ENCODE assay signal across 7 cellular contexts in genomic region chr5:95813035-95813434, GRCh38. TPM values are rescaled to one million over a fixed set of nuclear protein-coding genes. Genes with fewer than 3 reads are reported as not detected.
DNase-seq lines count a peak whose midpoint lies in the region; ATAC-seq and TF ChIP-seq lines count a peak whose summit lies in the region.
"Not testable (repeated sequence)": the region's sequence is repeated elsewhere in the genome, so short reads cannot be mapped to it uniquely, and the experiment has no call there.

No MANE protein-coding gene starts in this region.

- not testable (repeated sequence) for ATAC-seq in CD4-positive, alpha-beta T cell (ENCODE audit: poor library complexity); naive thymus-derived CD8-positive, alpha-beta T cell
- peak in 2 of 4 donors; percentile 38 to 43 for ATAC-seq in right lobe of liver

- H3K4me3 Mint-ChIP-seq in CD4-positive, alpha-beta T cell; activated naive CD4-positive, alpha-beta T cell treated with anti-CD3 and anti-CD28 coated beads, Interleukin-2, amount 50 U/mL, for 24 hours: not testable (repeated sequence)
- peak overlapping the region in 2 of 10 donors; percentile 6 to 12 for H3K4me3 Mint-ChIP-seq in naive thymus-derived CD8-positive, alpha-beta T cell

- H3K9ac ChIP-seq in skeletal muscle tissue (ENCODE audit: low read depth in 1 of 3, low read length in 3 of 3): not testable (repeated sequence)

- TF ChIP-seq CTCF in CD4-positive, alpha-beta T cell (IDR thresholded peaks at IDR 0.05); left ventricle myocardium inferior (IDR thresholded peaks at IDR 0.05; ENCODE audit: borderline replicate concordance); right lobe of liver (IDR thresholded peaks at IDR 0.05): not testable (repeated sequence)

- H3K27ac ChIP-seq in CD4-positive, alpha-beta T cell (ENCODE audit: low read depth, low read length); right lobe of liver: not testable (repeated sequence)
- H3K27ac ChIP-seq in left ventricle myocardium inferior (replicated peaks): peak overlapping the region; percentile 91
- peak overlapping the region; percentile 19 for H3K27ac ChIP-seq in skeletal muscle tissue (ENCODE audit: low read depth, low read length)

- H3K4me1 ChIP-seq in left ventricle myocardium inferior (peaks cover 88% of the 10 kb centered on the region), right lobe of liver (peaks cover 0 to 47% (median 18%) of the 10 kb centered on the region in 4 donors), skeletal muscle tissue (ENCODE audit: control insufficient read depth in 3 of 3, insufficient read depth in 3 of 3, low read length in 3 of 3) (peaks cover 34 to 77% (median 41%) of the 10 kb centered on the region in 3 donors)

- H3K27me3 Mint-ChIP-seq in CD4-positive, alpha-beta T cell; activated naive CD4-positive, alpha-beta T cell treated with anti-CD3 and anti-CD28 coated beads, Interleukin-2, amount 50 U/mL, for 24 hours; naive thymus-derived CD8-positive, alpha-beta T cell: not testable (repeated sequence)

- peak; percentile 12 for TF ChIP-seq POLR2A in right lobe of liver (IDR thresholded peaks at IDR 0.05)

- H3K36me3 ChIP-seq in left ventricle myocardium inferior (peaks cover 40% of the 10 kb centered on the region), right lobe of liver (peaks cover 0 to 29% (median 16%) of the 10 kb centered on the region in 4 donors), skeletal muscle tissue (ENCODE audit: control insufficient read depth in 3 of 3, insufficient read depth in 3 of 3, low read length in 3 of 3) (peaks cover 12 to 23% (median 15%) of the 10 kb centered on the region in 3 donors)

- peaks cover 55% of the 10 kb centered on the region for H3K36me3 Mint-ChIP-seq in CD4-positive, alpha-beta T cell (ENCODE audit: low read depth)
- peaks cover 16% of the 10 kb centered on the region for H3K36me3 Mint-ChIP-seq in activated naive CD4-positive, alpha-beta T cell treated with anti-CD3 and anti-CD28 coated beads, Interleukin-2, amount 50 U/mL, for 24 hours
- H3K36me3 Mint-ChIP-seq in naive thymus-derived CD8-positive, alpha-beta T cell: peaks cover 5 to 55% (median 35%) of the 10 kb centered on the region in 3 donors

- H3K27ac Mint-ChIP-seq in CD4-positive, alpha-beta T cell: peak overlapping the region; percentile 76
- H3K27ac Mint-ChIP-seq in activated naive CD4-positive, alpha-beta T cell treated with anti-CD3 and anti-CD28 coated beads, Interleukin-2, amount 50 U/mL, for 24 hours: peak overlapping the region; percentile 52
- H3K27ac Mint-ChIP-seq in naive thymus-derived CD8-positive, alpha-beta T cell: peak overlapping the region in 9 of 10 donors; percentile 54 to 97 (median 90)

- not testable (repeated sequence) for H3K27me3 ChIP-seq in CD4-positive, alpha-beta T cell (ENCODE audit: control insufficient read depth, insufficient read depth, low read length); left ventricle myocardium inferior (ENCODE audit: low read depth); right lobe of liver; skeletal muscle tissue (ENCODE audit: control insufficient read depth in 3 of 3, insufficient read depth in 3 of 3, low read length in 3 of 3)

- H3K4me3 ChIP-seq in left ventricle myocardium inferior; right lobe of liver; skeletal muscle tissue (ENCODE audit: low read length in 3 of 3): not testable (repeated sequence)

- CTCF ChIA-PET in CD4-positive, alpha-beta T cell (lab: Charles Lee): interaction anchor here (1.9 kb wide), 1 partner anchor 32 kb away, joined by 7 read pairs; no protein-coding TSS in a partner anchor

- 59% methylated on average over 8 of the region's 8 CpGs for WGBS in right lobe of liver (ENCODE audit: insufficient coverage, low coverage, low lambda C conversion rate, missing lambda C conversion rate)

- intact Hi-C loops in CD4-positive, alpha-beta T cell (cut with DNase I, micrococcal nuclease); left ventricle myocardium inferior (cut with micrococcal nuclease); right lobe of liver (cut with DNase I): not testable (repeated sequence)

- H3K9me3 ChIP-seq in CD4-positive, alpha-beta T cell (ENCODE audit: control insufficient read depth, low read length); left ventricle myocardium inferior (replicated peaks); right lobe of liver; skeletal muscle tissue (ENCODE audit: control insufficient read depth in 3 of 3, low read length in 3 of 3): not testable (repeated sequence)

- H3K9me3 Mint-ChIP-seq in CD4-positive, alpha-beta T cell; activated naive CD4-positive, alpha-beta T cell treated with anti-CD3 and anti-CD28 coated beads, Interleukin-2, amount 50 U/mL, for 24 hours; naive thymus-derived CD8-positive, alpha-beta T cell: not testable (repeated sequence)

- POLR2A ChIA-PET in CD4-positive, alpha-beta T cell (lab: Charles Lee): interaction anchor here (2.0 kb wide), 2 partner anchors 9 to 23 kb away, joined by 6 to 17 read pairs; partner anchors contain the start of gene GLRX
- POLR2A ChIA-PET in naive thymus-derived CD8-positive, alpha-beta T cell (lab: Charles Lee): interaction anchor here (1.2 to 9.2 kb wide), 2 partner anchors 7 to 31 kb away, joined by 3 to 190 read pairs; partner anchors contain the start of gene GLRX

- DNase-seq in CD4-positive, alpha-beta T cell; left ventricle myocardium inferior; right lobe of liver; naive thymus-derived CD8-positive, alpha-beta T cell: not testable (repeated sequence)
- DNase-seq in RKO (ENCODE audit: low spot score): peak; percentile 17

- H3K4me1 Mint-ChIP-seq in CD4-positive, alpha-beta T cell (ENCODE audit: low read depth): peaks cover 96% of the 10 kb centered on the region
- H3K4me1 Mint-ChIP-seq in activated naive CD4-positive, alpha-beta T cell treated with anti-CD3 and anti-CD28 coated beads, Interleukin-2, amount 50 U/mL, for 24 hours: peaks cover 96% of the 10 kb centered on the region
- peaks cover 66 to 97% (median 96%) of the 10 kb centered on the region in 4 donors for H3K4me1 Mint-ChIP-seq in naive thymus-derived CD8-positive, alpha-beta T cell

RNA-seq across cellular contexts. Expression of gene GLRX, which starts 9.5 kb away (rescaled TPM):
- 10 to 100 TPM; 16.9 to 18.7 TPM for total RNA-seq in CD4-positive, alpha-beta T cell
- total RNA-seq in left ventricle myocardium inferior (139 TPM), right lobe of liver (100 to 1,000 TPM in 3 of 6 experiments, 10 to 100 TPM in 3; 40.2 to 228 (median 82.8) TPM), skeletal muscle tissue (6.8 TPM)
- total RNA-seq in naive thymus-derived CD8-positive, alpha-beta T cell: 100 to 1,000 TPM; 110 to 111 TPM
- 100 to 1,000 TPM; 133 to 232 (median 148) TPM for polyA plus RNA-seq in naive thymus-derived CD8-positive, alpha-beta T cell
